18 cellular contexts compared by ENCODE assay signal in the genomic region with DNA sequence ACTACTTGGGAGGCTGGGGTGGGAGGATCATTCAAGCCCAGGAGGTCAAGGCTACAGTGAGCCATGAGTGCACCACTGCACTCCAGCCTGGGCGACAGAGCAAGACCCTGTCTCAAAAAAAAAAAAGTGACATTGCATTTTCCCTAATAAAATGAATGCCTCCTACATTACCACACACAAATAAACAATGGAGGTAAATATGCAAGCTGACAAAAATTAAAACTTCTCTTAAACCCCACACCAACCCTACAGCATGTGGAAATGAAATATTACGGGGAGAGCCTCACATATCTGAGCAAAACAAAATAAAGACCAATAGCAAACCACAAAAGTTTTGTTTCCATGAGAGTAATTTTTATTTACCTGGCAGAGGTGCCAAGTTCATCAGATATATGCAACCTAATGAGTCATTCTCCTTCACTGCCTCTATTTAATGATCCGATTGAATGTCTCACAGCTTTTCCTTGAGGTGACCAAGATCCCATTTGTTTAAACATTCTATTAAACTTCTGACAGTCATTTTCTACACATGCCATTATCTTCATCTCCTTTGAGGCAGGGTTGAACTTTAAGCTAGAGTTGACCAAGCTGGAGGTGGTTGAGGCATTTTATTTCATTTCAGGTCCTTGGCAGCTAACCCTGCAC. TPM values are rescaled to one million over a fixed set of nuclear protein-coding genes. Genes with fewer than 3 reads are reported as not detected.
DNase-seq lines count a peak whose midpoint lies in the region; ATAC-seq, FAIRE-seq and TF ChIP-seq lines count a peak whose summit lies in the region.
"Had no signal": no experiment of that assay in that cellular context is flagged by ENCODE, and none has a peak within 500 bp of the region (broad histone marks: within the 10 kb centered on the region; RNA-seq: fewer than 3 reads in every experiment).

No MANE protein-coding gene starts in this region.

- H3K4me1 ChIP-seq in Panc1 (ENCODE audit: control insufficient read depth, insufficient read depth, low read length) (no peaks in the 10 kb centered on the region), small intestine (ENCODE audit: control insufficient read depth in 2 of 2, insufficient read depth in 1 of 2, low read depth in 1 of 2, low read length in 1 of 2) (no peaks in the 10 kb centered on the region)
- H3K4me1 ChIP-seq: Peyer's patch had no signal

- POLR2A ChIA-PET in Panc1 (lab: Charles Lee) = no interaction called here

- no peaks in the 10 kb centered on the region for H3K36me3 ChIP-seq in Panc1 (ENCODE audit: control insufficient read depth, insufficient read depth, low read length)
- H3K36me3 ChIP-seq in small intestine (ENCODE audit: control insufficient read depth in 2 of 2, insufficient read depth in 2 of 2, low read length in 2 of 2) = no peaks in the 10 kb centered on the region
- H3K36me3 ChIP-seq: Peyer's patch had no signal

- 63 to 78% (median 64%) methylated on average over 3 of the region's 3 CpGs for WGBS in small intestine, 3 donors

- H3K27me3 ChIP-seq in Panc1 (ENCODE audit: control insufficient read depth, insufficient read depth, low read length) = no peaks in the 10 kb centered on the region
- H3K27me3 ChIP-seq in small intestine (ENCODE audit: control insufficient read depth in 2 of 2, insufficient read depth in 2 of 2, low read length in 2 of 2) = no peaks in the 10 kb centered on the region
- H3K27me3 ChIP-seq: Peyer's patch had no signal

- H3K27ac ChIP-seq in Panc1 (ENCODE audit: low read length) = no peak overlapping the region
- H3K27ac ChIP-seq in small intestine (ENCODE audit: low read depth in 1 of 2, low read length in 1 of 2) = no peak overlapping the region
- H3K27ac ChIP-seq: C4-2B, Peyer's patch had no signal

- BruUV-seq in Panc1 (replicated peaks; lab: Mats Ljungman, UMichigan) = no TSS peak

- no peaks in the 10 kb centered on the region for H3K9me3 ChIP-seq in Panc1 (ENCODE audit: control insufficient read depth, insufficient read depth, low read depth, low read length)
- no peaks in the 10 kb centered on the region for H3K9me3 ChIP-seq in small intestine (ENCODE audit: control insufficient read depth, low read depth)
- H3K9me3 ChIP-seq: SK-N-SH had no signal

- peak; percentile 71 for DNase-seq in HT-29 (ENCODE audit: low spot score)
- DNase-seq in Panc1 (ENCODE audit: low read depth, low spot score) = no peak
- DNase-seq in renal cortical epithelial cell (ENCODE audit: low read depth) = peak; percentile 96
- no peak for DNase-seq in small intestine
- DNase-seq in epidermal melanocyte (ENCODE audit: insufficient read length, low spot score) = no peak
- no peak for DNase-seq in urothelium cell line (ENCODE audit: low spot score)
- DNase-seq: AML-193, GDM1, HFFc6, NCI-H187, NCI-H226, NCI-H524 treated with DMSO at 0.1 percent for 48 hours, Peyer's patch, SHP77 treated with DMSO at 0.1 percent for 48 hours, SK-N-SH had no signal

- intact Hi-C loops in Panc1 (cut with micrococcal nuclease; ENCODE audit: unreplicated experiment) = no loop called here

- no peak for TF ChIP-seq CTCF in Panc1 (IDR thresholded peaks at IDR 0.05)

- FAIRE-seq in small intestine (lab: Jason Lieb, UNC) = no peak
- no peak for FAIRE-seq in urothelium cell line (lab: Jason Lieb, UNC)
- FAIRE-seq: H54 had no signal

- in situ Hi-C loops in Panc1 (cut with HindIII; ENCODE audit: low pct_unique_long_range_greater_than_20kb, low sequenced_read_pairs) = no loop called here

- ATAC-seq in Panc1 (peak; percentile 77), esophagus mucosa (peak; percentile 38)

- CTCF ChIA-PET in Panc1 (lab: Charles Lee) = no interaction called here

- H3K4me3 ChIP-seq in Panc1 (ENCODE audit: low read depth in 2 of 2, low read length in 2 of 2) (no peak overlapping the region), small intestine (ENCODE audit: low read depth in 1 of 2, low read length in 2 of 2) (no peak overlapping the region)
- H3K4me3 ChIP-seq: Peyer's patch had no signal

RNA-seq across cellular contexts. Expression of a gene that starts 9.4 kb away (rescaled TPM):
- total RNA-seq in HT-29 (2014; rRNA removed; shearing (Covaris generic)) = not detected in 2 replicates
- total RNA-seq in Panc1 (2021; ENCODE audit: unreplicated experiment) = not detected
- polyA plus RNA-seq in Panc1 (2012; ENCODE audit: insufficient read length) = not detected
- not detected for total RNA-seq in esophagus mucosa
- total RNA-seq in renal cortical epithelial cell = not detected in 2 replicates
- under 1 TPM in 1 of 3 donors, not detected in 2; 0.16 TPM for polyA plus RNA-seq in small intestine
- total RNA-seq: Peyer's patch had no signal
- polyA plus RNA-seq: SK-N-SH had no signal

RNA-seq across cellular contexts. Expression of a gene that starts 45.2 kb away (rescaled TPM):
- 0.13 and 0.60 TPM in 2 replicates for total RNA-seq in HT-29 (2014; rRNA removed; shearing (Covaris generic))
- total RNA-seq in Panc1 (2021; ENCODE audit: unreplicated experiment) (2.7 TPM), esophagus mucosa (0.16 TPM), renal cortical epithelial cell (1.2 and 6.9 TPM in 2 replicates)
- 1.7 TPM for polyA plus RNA-seq in Panc1 (2012; ENCODE audit: insufficient read length)
- polyA plus RNA-seq in small intestine = under 1 TPM in 2 of 3 donors, not detected in 1; 0.22 to 0.39 TPM

Comparison
In these comparisons a context has a peak if more than half of its experiments do, and no peak if none do; other contexts are left out.
1. DNase-seq: peak in HT-29 (single experiment) and renal cortical epithelial cell (single experiment); none in Panc1 (single experiment), small intestine (single experiment), epidermal melanocyte (single experiment) and urothelium cell line (single experiment).